In the genomic region with DNA sequence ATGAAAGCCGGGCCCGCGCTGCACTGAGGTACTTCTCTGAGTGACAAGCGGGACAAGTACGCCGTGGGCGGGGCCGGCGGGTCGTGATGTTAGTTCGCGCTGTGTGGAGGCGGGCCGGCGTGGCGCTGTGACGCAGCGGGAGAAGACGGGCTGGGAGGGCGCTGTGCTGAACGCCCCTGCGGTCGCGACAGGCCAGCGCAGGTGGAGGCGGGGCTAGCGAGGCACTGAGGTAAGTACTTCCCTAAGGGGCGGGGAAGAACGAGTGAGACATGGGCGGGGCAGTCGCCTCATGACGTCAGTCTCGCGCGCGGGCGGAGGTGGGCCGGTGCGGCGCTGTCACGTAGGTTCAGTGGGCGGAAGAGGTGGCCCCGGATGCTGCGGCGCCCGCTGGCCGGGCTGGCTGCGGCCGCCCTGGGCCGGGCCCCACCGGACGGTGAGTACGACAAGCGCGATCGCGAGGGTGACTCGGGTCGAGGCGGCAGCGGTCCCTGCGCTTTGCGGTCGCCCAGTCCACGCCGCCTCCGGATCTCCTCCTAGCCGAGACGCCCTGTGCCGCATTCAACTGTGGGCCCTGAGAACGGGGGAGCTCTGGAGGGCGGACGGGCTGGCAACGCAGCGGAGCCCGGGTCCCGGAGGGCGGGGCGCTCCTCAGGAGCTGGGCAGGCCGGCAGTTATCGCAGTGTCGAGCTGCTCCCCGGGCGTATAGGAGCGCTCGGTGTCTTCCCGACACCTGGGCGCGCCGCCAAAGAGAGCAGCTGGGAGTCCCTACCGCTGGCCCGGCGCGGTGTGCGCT, we compare ENCODE assay signal across 8 cellular contexts. TPM values are rescaled to one million over a fixed set of nuclear protein-coding genes. Genes with fewer than 3 reads are reported as not detected.
DNase-seq lines count a peak whose midpoint lies in the region; ATAC-seq, FAIRE-seq and TF ChIP-seq lines count a peak whose summit lies in the region.

A gene with protein sequence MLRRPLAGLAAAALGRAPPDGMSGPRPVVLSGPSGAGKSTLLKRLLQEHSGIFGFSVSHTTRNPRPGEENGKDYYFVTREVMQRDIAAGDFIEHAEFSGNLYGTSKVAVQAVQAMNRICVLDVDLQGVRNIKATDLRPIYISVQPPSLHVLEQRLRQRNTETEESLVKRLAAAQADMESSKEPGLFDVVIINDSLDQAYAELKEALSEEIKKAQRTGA (plus strand): TSS at position 349 of the 793 bp plus-strand sequence. CDS start 24 bp downstream, at position 373.

- WGBS in tibial nerve, 2 donors: 0 to 1% methylated on average over 57 to 58 of the region's 95 CpGs

- peaks cover 31% of the 10 kb centered on the region for H3K79me2 ChIP-seq in parathyroid adenoma

- TF ChIP-seq CTCF in cardiac muscle cell (IDR thresholded peaks at IDR 0.05; ENCODE audit: low read depth, low read length) (no peak), parathyroid adenoma (IDR thresholded peaks at IDR 0.05) (peak; percentile 17), tibial nerve (IDR thresholded peaks at IDR 0.05) (peak in 4 of 5 experiments; percentile 10 to 68 (median 48))

- FAIRE-seq in GM12891 (lab: Jason Lieb, UNC): peak; percentile 100

- peak; percentile 94 for ATAC-seq in HG02840 (IDR thresholded peaks at IDR 0.05; ENCODE audit: low FRiP score, unreplicated experiment)

- H3K4me1 ChIP-seq in adipocyte (ENCODE audit: control insufficient read depth, insufficient read depth, low read length): peaks cover 31% of the 10 kb centered on the region
- peaks cover 10% of the 10 kb centered on the region for H3K4me1 ChIP-seq in cardiac muscle cell (ENCODE audit: low read depth)
- peaks cover 4% of the 10 kb centered on the region for H3K4me1 ChIP-seq in parathyroid adenoma
- H3K4me1 ChIP-seq in tibial nerve: peaks cover 0 to 46% (median 38%) of the 10 kb centered on the region in 4 donors

- peak; percentile 90 to 99 for TF ChIP-seq EP300 in tibial nerve (IDR thresholded peaks at IDR 0.05)

- H3K9me3 ChIP-seq in adipocyte (ENCODE audit: control insufficient read depth, low read length): no peaks in the 10 kb centered on the region
- H3K9me3 ChIP-seq in cardiac muscle cell (ENCODE audit: low read depth): no peaks in the 10 kb centered on the region
- H3K9me3 ChIP-seq in parathyroid adenoma (ENCODE audit: control insufficient read depth, low read length): no peaks in the 10 kb centered on the region
- H3K9me3 ChIP-seq in tibial nerve: no peaks in the 10 kb centered on the region

- H3K9ac ChIP-seq in adipocyte (ENCODE audit: low read length) (peak within 1 kb of the TSS; percentile 98), parathyroid adenoma (peak within 1 kb of the TSS; percentile 74)

- H3K4me3 ChIP-seq in adipocyte (ENCODE audit: low read length) (peak within 1 kb of the TSS; percentile 97), cardiac muscle cell (peak within 1 kb of the TSS; percentile 49), parathyroid adenoma (ENCODE audit: low read depth, low read length) (peak within 1 kb of the TSS; percentile 94), tibial nerve (peak within 1 kb of the TSS; percentile 79 to 97 (median 86))

- H3K4me2 ChIP-seq in parathyroid adenoma (ENCODE audit: low read length): peak within 1 kb of the TSS; percentile 97

- H3K36me3 ChIP-seq in adipocyte (ENCODE audit: control insufficient read depth, insufficient read depth, low read length, severe bottlenecking): no peaks in the 10 kb centered on the region
- no peaks in the 10 kb centered on the region for H3K36me3 ChIP-seq in cardiac muscle cell
- no peaks in the 10 kb centered on the region for H3K36me3 ChIP-seq in parathyroid adenoma (ENCODE audit: control insufficient read depth, insufficient read depth, low read length)
- peaks cover 0 to 3% (median 0%) of the 10 kb centered on the region in 3 donors for H3K36me3 ChIP-seq in tibial nerve

- DNase-seq in GM12891 (ENCODE audit: insufficient read length, low spot score) (peak; percentile 97), NCI-H1436 (lab: John Stamatoyannopoulos, UW) (peak; percentile 100), T follicular helper cell (ENCODE audit: low read depth) (peak; percentile 100), adipocyte (ENCODE audit: low read depth) (peak; percentile 98), cardiac muscle cell (ENCODE audit: low read depth in 1 of 2, low spot score in 1 of 2) (peak; percentile 100), tibial nerve (ENCODE audit: low spot score in 2 of 2) (peak; percentile 99)

- peak; percentile 71 for TF ChIP-seq POLR2A in GM12891 (IDR thresholded peaks at IDR 0.05; ENCODE audit: low read depth, low read length)
- peak; percentile 95 to 96 for TF ChIP-seq POLR2A in tibial nerve (IDR thresholded peaks at IDR 0.05)

- H3K27ac ChIP-seq in cardiac muscle cell (peak within 1 kb of the TSS; percentile 82), parathyroid adenoma (peak within 1 kb of the TSS; percentile 84), tibial nerve (peak within 1 kb of the TSS; percentile 96 to 98 (median 97))

- H2AFZ ChIP-seq in parathyroid adenoma: peak within 1 kb of the TSS; percentile 90

- H3K27me3 ChIP-seq in adipocyte (replicated peaks; ENCODE audit: control insufficient read depth, insufficient read depth, low read length) (peaks cover 12% of the 10 kb centered on the region), cardiac muscle cell (peaks cover 32% of the 10 kb centered on the region), parathyroid adenoma (ENCODE audit: control insufficient read depth, insufficient read depth, low read length) (no peaks in the 10 kb centered on the region), tibial nerve (no peaks in the 10 kb centered on the region)

TF ChIP-seq in GM12891, 5 proteins besides CTCF, POLR2A, EP300 and RAD21:
- TF ChIP-seq POU2F2 (IDR thresholded peaks at IDR 0.05; ENCODE audit: low read depth, low read length) (0 out of 2 replicates have a peak, but pooled peaks have one; percentile 39), POLR2AphosphoS5 (IDR thresholded peaks at IDR 0.05; ENCODE audit: low read depth, low read length) (peak; percentile 76), SPI1 (IDR thresholded peaks at IDR 0.05; ENCODE audit: low read depth, low read length) (no peak), PAX5 (IDR thresholded peaks at IDR 0.05; ENCODE audit: insufficient read depth, low read length, severe bottlenecking) (no peak), TAF1 (IDR thresholded peaks at IDR 0.05; ENCODE audit: low read depth, low read length) (peak; percentile 39; the same call in 1 of the 2 replicates)

RNA-seq across cellular contexts. Expression of the gene that starts here (rescaled TPM):
- polyA plus RNA-seq in GM12891 (2012; ENCODE audit: low read depth, missing spikeins): 202 TPM
- total RNA-seq in cardiac muscle cell (354 and 408 TPM in 2 replicates), tibial nerve (100 to 1,000 TPM; 501 to 540 (median 510) TPM)
- 394 and 450 TPM in 2 replicates for polyA plus RNA-seq in cardiac muscle cell

Comparison
In these comparisons a context has a peak if more than half of its experiments do, and no peak if none do; other contexts are left out.
1. Peak in every context shown above with its lines: DNase-seq, ATAC-seq, H3K4me3 ChIP-seq and H3K27ac ChIP-seq.